In the genomic region with DNA sequence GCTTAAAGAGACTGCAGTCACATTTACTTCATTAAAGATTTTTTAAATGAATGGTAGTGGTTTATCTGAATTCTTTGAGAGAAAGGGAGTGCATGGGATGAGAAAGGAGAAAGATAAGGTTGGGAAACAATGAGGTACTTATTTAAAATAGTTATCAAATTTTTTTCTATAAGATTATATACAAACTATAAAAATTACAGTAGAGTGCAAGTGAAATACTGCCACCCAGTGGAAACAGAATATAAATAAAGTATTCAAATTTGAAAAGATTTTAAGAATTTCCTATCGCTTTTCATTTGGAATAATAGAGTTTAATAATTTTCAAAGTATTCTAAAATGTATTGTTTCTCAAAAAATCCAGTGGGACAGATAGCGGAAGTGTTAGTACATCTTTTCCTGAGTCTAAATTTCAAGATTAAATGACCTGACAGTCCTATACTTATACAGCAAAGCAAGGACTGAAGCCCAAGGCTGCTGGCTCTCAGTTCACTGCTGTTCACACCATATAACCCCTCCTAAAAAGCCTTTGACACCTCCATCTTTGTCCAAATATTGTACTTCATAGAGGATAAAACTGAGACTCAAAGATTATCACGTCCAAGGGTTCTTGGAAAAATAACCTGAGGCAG, we compare ENCODE assay signal across 9 cellular contexts. TPM values are rescaled to one million over a fixed set of nuclear protein-coding genes. Genes with fewer than 3 reads are reported as not detected.
DNase-seq lines count a peak whose midpoint lies in the region; ATAC-seq and TF ChIP-seq lines count a peak whose summit lies in the region.
"Had no signal": no experiment of that assay in that cellular context is flagged by ENCODE, and none has a peak within 500 bp of the region (broad histone marks: within the 10 kb centered on the region; RNA-seq: fewer than 3 reads in every experiment).

No MANE protein-coding gene starts in this region.

- no peaks in the 10 kb centered on the region for H3K79me1 ChIP-seq in IMR-90 (ENCODE audit: low read depth in 1 of 2, low read length in 2 of 2)

- 0 out of 4 replicates have a peak overlapping the region, but pooled peaks of 1 of the 2 experiments have one; percentile 8 for H4K8ac ChIP-seq in IMR-90 (ENCODE audit: low read depth in 2 of 2, low read length in 2 of 2)

- H3K9me3 ChIP-seq in IMR-90 (ENCODE audit: control insufficient read depth, insufficient read depth, low read length) (no peaks in the 10 kb centered on the region), left lung (no peaks in the 10 kb centered on the region)

- H2BK120ac ChIP-seq in IMR-90 (ENCODE audit: low read depth, low read length), result no peak overlapping the region

- POLR2A ChIA-PET in IMR-90 (lab: Charles Lee; ENCODE audit: unreplicated experiment), result no interaction called here

- no peak overlapping the region for H3K56ac ChIP-seq in IMR-90 (ENCODE audit: extremely low read depth, insufficient read depth, low read length)

- H3K4me3 Mint-ChIP-seq in CD14-positive monocyte, result no peak overlapping the region
- H3K4me3 Mint-ChIP-seq in activated CD4-positive, alpha-beta T cell treated with anti-CD3 and anti-CD28 coated beads, Interleukin-2, amount 10 ng/mL, durations not matched to agents 24 days and 14 days, result no peak overlapping the region
- no peak overlapping the region for H3K4me3 Mint-ChIP-seq in activated T-helper 1 cell treated with anti-CD3 and anti-CD28 coated beads, Interleukin-12 subunit alpha, Interleukin-12 subunit beta, Interleukin-2, Interleukin-4 antibody, amounts not matched to agents 30 ng/mL and 10 ng/mL and 1 ng/mL, durations not matched to agents 14 hours and 24 hours and 36 hours

- H3K27me3 ChIP-seq in IMR-90 (ENCODE audit: control insufficient read depth, insufficient read depth, low read length), result no peaks in the 10 kb centered on the region
- H3K27me3 ChIP-seq in left lung, result no peaks in the 10 kb centered on the region

- peak overlapping the region in 1 of 7 donors; percentile 10 for H3K27ac Mint-ChIP-seq in CD14-positive monocyte
- no peak overlapping the region for H3K27ac Mint-ChIP-seq in activated CD4-positive, alpha-beta T cell treated with anti-CD3 and anti-CD28 coated beads, Interleukin-2, amount 10 ng/mL, durations not matched to agents 24 days and 14 days
- no peak overlapping the region for H3K27ac Mint-ChIP-seq in activated T-helper 1 cell treated with anti-CD3 and anti-CD28 coated beads, Interleukin-12 subunit alpha, Interleukin-12 subunit beta, Interleukin-2, Interleukin-4 antibody, amounts not matched to agents 30 ng/mL and 10 ng/mL and 1 ng/mL, durations not matched to agents 14 hours and 24 hours and 36 hours

- peaks cover 2% of the 10 kb centered on the region; the same call in 1 of the 2 replicates for H3K4me1 ChIP-seq in IMR-90 (ENCODE audit: control insufficient read depth, insufficient read depth, low read length)
- H3K4me1 ChIP-seq in left lung, result peaks cover 0 to 8% of the 10 kb centered on the region in 2 donors

- no peaks in the 10 kb centered on the region for H3K36me3 ChIP-seq in IMR-90 (ENCODE audit: control insufficient read depth, insufficient read depth, low read length)
- H3K36me3 ChIP-seq in left lung, result peaks cover 0 to 3% of the 10 kb centered on the region in 2 donors

- in situ Hi-C loops in IMR-90 (cut with MboI; ENCODE audit: low sequenced_read_pairs), result loop anchor here (10.0 kb wide), 1 partner anchor 1119 kb away; no protein-coding TSS in a partner anchor

- H4K5ac ChIP-seq in IMR-90 (ENCODE audit: low read depth, low read length), result no peak overlapping the region

- H3K4ac ChIP-seq in IMR-90 (ENCODE audit: low read depth, low read length), result no peak overlapping the region

- peaks cover 8% of the 10 kb centered on the region for H3K4me1 Mint-ChIP-seq in CD14-positive monocyte
- peaks cover 6% of the 10 kb centered on the region for H3K4me1 Mint-ChIP-seq in activated CD4-positive, alpha-beta T cell treated with anti-CD3 and anti-CD28 coated beads, Interleukin-2, amount 10 ng/mL, durations not matched to agents 24 days and 14 days
- peaks cover 7% of the 10 kb centered on the region for H3K4me1 Mint-ChIP-seq in activated T-helper 1 cell treated with anti-CD3 and anti-CD28 coated beads, Interleukin-12 subunit alpha, Interleukin-12 subunit beta, Interleukin-2, Interleukin-4 antibody, amounts not matched to agents 30 ng/mL and 10 ng/mL and 1 ng/mL, durations not matched to agents 14 hours and 24 hours and 36 hours (ENCODE audit: low read depth)

- ATAC-seq in IMR-90 (ENCODE audit: low read depth) (no peak), left lung (no peak), HG03521 (IDR thresholded peaks at IDR 0.05; ENCODE audit: unreplicated experiment) (no peak)

- H3K18ac ChIP-seq in IMR-90 (ENCODE audit: low read depth, low read length), result no peak overlapping the region

- H3K4me3 ChIP-seq in IMR-90 (ENCODE audit: insufficient read depth, low read depth, low read length) (no peak overlapping the region), WI38 (ENCODE audit: low read depth, low read length) (no peak overlapping the region), left lung (no peak overlapping the region)

- intact Hi-C loops in CD14-positive monocyte (cut with micrococcal nuclease) (no loop called here), IMR-90 (cut with micrococcal nuclease) (loop anchor here (5.0 to 10.0 kb wide), 3 partner anchors 487 to 1122 kb away; no protein-coding TSS in a partner anchor), left lung (cut with DNase I) (no loop called here)
- intact Hi-C loops in activated CD4-positive, alpha-beta T cell treated with anti-CD3 and anti-CD28 coated beads, Interleukin-2, amount 10 ng/mL, durations not matched to agents 24 days and 14 days (cut with micrococcal nuclease), result no loop called here
- intact Hi-C loops in activated T-helper 1 cell treated with anti-CD3 and anti-CD28 coated beads, Interleukin-12 subunit alpha, Interleukin-12 subunit beta, Interleukin-2, Interleukin-4 antibody, amounts not matched to agents 30 ng/mL and 10 ng/mL and 1 ng/mL, durations not matched to agents 14 hours and 24 hours and 36 hours (cut with micrococcal nuclease), result no loop called here

- TF ChIP-seq CTCF in CD14-positive monocyte (IDR thresholded peaks at IDR 0.05) (peak; percentile 84), IMR-90 (conservative IDR thresholded peaks at IDR 0.05; ENCODE audit: low read depth, low read length) (peak; percentile 54), WI38 (IDR thresholded peaks at IDR 0.05; ENCODE audit: low read depth, low read length) (peak; percentile 19; the same call in 1 of the 2 replicates), left lung (IDR thresholded peaks at IDR 0.05) (peak; percentile 15 to 62)

- H3K4me2 ChIP-seq in IMR-90 (ENCODE audit: low read depth, low read length), result no peak overlapping the region

- H2AFZ ChIP-seq in IMR-90 (replicated peaks; ENCODE audit: low read length, poor library complexity), result no peak overlapping the region

- CTCF ChIA-PET in IMR-90 (lab: Yijun Ruan, JAX), result interaction anchor here (0.7 to 1.3 kb wide), 6 partner anchors 8 to 100 kb away, joined by 3 read pairs; no protein-coding TSS in a partner anchor

- dilution Hi-C loops in IMR-90 (cut with HindIII; ENCODE audit: low sequenced_read_pairs, unreplicated experiment), result no loop called here

- no peak for TF ChIP-seq POLR2A in IMR-90 (IDR thresholded peaks at IDR 0.05; ENCODE audit: low read depth, low read length)

- H4K91ac ChIP-seq in IMR-90 (ENCODE audit: insufficient read depth, low read depth, low read length), result no peak overlapping the region

- DNase-seq in CD14-positive monocyte (ENCODE audit: low spot score), result no peak
- peak; percentile 38 for DNase-seq in IMR-90
- no peak for DNase-seq in left lung
- no peak for DNase-seq in activated CD4-positive, alpha-beta T cell treated with anti-CD3 and anti-CD28 coated beads, Interleukin-2, amount 10 ng/mL, durations not matched to agents 24 days and 14 days
- no peak for DNase-seq in NCI-H2107 (lab: John Stamatoyannopoulos, UW)
- no peak for DNase-seq in activated T-helper 1 cell treated with anti-CD3 and anti-CD28 coated beads, Interleukin-12 subunit alpha, Interleukin-12 subunit beta, Interleukin-2, Interleukin-4 antibody, amounts not matched to agents 30 ng/mL and 10 ng/mL and 1 ng/mL, durations not matched to agents 14 hours and 24 hours and 36 hours (ENCODE audit: low spot score)
- DNase-seq: cortex of kidney had no signal

- H3K27ac ChIP-seq in IMR-90 (ENCODE audit: insufficient read depth, low read length) (no peak overlapping the region), left lung (no peak overlapping the region)

- H3K27me3 Mint-ChIP-seq in CD14-positive monocyte (ENCODE audit: low read depth in 3 of 3), result peaks cover 0 to 3% (median 2%) of the 10 kb centered on the region in 3 donors
- no peaks in the 10 kb centered on the region for H3K27me3 Mint-ChIP-seq in activated CD4-positive, alpha-beta T cell treated with anti-CD3 and anti-CD28 coated beads, Interleukin-2, amount 10 ng/mL, durations not matched to agents 24 days and 14 days
- no peaks in the 10 kb centered on the region for H3K27me3 Mint-ChIP-seq in activated T-helper 1 cell treated with anti-CD3 and anti-CD28 coated beads, Interleukin-12 subunit alpha, Interleukin-12 subunit beta, Interleukin-2, Interleukin-4 antibody, amounts not matched to agents 30 ng/mL and 10 ng/mL and 1 ng/mL, durations not matched to agents 14 hours and 24 hours and 36 hours (ENCODE audit: insufficient read depth)

- no peaks in the 10 kb centered on the region for H4K20me1 ChIP-seq in IMR-90 (ENCODE audit: insufficient read depth, low read length)

- no peak overlapping the region for H3K9ac ChIP-seq in IMR-90 (ENCODE audit: low read depth, low read length)

- H3K9me3 Mint-ChIP-seq in CD14-positive monocyte, result peaks cover 7 to 20% (median 11%) of the 10 kb centered on the region in 7 donors
- H3K9me3 Mint-ChIP-seq in activated CD4-positive, alpha-beta T cell treated with anti-CD3 and anti-CD28 coated beads, Interleukin-2, amount 10 ng/mL, durations not matched to agents 24 days and 14 days, result peaks cover 6% of the 10 kb centered on the region
- peaks cover 5% of the 10 kb centered on the region for H3K9me3 Mint-ChIP-seq in activated T-helper 1 cell treated with anti-CD3 and anti-CD28 coated beads, Interleukin-12 subunit alpha, Interleukin-12 subunit beta, Interleukin-2, Interleukin-4 antibody, amounts not matched to agents 30 ng/mL and 10 ng/mL and 1 ng/mL, durations not matched to agents 14 hours and 24 hours and 36 hours

- peaks cover 7 to 11% of the 10 kb centered on the region in 2 donors for H3K36me3 Mint-ChIP-seq in CD14-positive monocyte
- no peaks in the 10 kb centered on the region for H3K36me3 Mint-ChIP-seq in activated CD4-positive, alpha-beta T cell treated with anti-CD3 and anti-CD28 coated beads, Interleukin-2, amount 10 ng/mL, durations not matched to agents 24 days and 14 days (ENCODE audit: low read depth)
- no peaks in the 10 kb centered on the region for H3K36me3 Mint-ChIP-seq in activated T-helper 1 cell treated with anti-CD3 and anti-CD28 coated beads, Interleukin-12 subunit alpha, Interleukin-12 subunit beta, Interleukin-2, Interleukin-4 antibody, amounts not matched to agents 30 ng/mL and 10 ng/mL and 1 ng/mL, durations not matched to agents 14 hours and 24 hours and 36 hours (ENCODE audit: low read depth)

- no peaks in the 10 kb centered on the region; the same call in 1 of the 2 replicates for H3K9me1 ChIP-seq in IMR-90 (ENCODE audit: insufficient read depth, low read length)

- H2AK9ac ChIP-seq in IMR-90 (replicated peaks; ENCODE audit: low read depth, low read length, poor library complexity), result no peak overlapping the region

- H2BK5ac ChIP-seq in IMR-90 (ENCODE audit: low read depth, low read length, poor library complexity, severe bottlenecking), result no peak overlapping the region

- H2BK15ac ChIP-seq in IMR-90 (ENCODE audit: low read depth, low read length), result no peak overlapping the region

- no TSS peak for BruUV-seq in IMR-90 (replicated peaks; lab: Mats Ljungman, UMichigan)

- WGBS in IMR-90 (ENCODE audit: extremely low coverage in 2 of 2, insufficient read length in 1 of 2), 2 experiments, result no CpG with 5 or more reads among the region's 3 CpGs

- H3K14ac ChIP-seq in IMR-90 (replicated peaks; ENCODE audit: low read depth, low read length), result no peak overlapping the region

- peak; percentile 54 for TF ChIP-seq RAD21 in IMR-90 (IDR thresholded peaks at IDR 0.05; ENCODE audit: low read length)

- no peak overlapping the region for H3K23ac ChIP-seq in IMR-90 (ENCODE audit: low read depth, low read length)

- H2AK5ac ChIP-seq in IMR-90 (ENCODE audit: low read depth, low read length), result no peak overlapping the region

- H2BK20ac ChIP-seq in IMR-90 (ENCODE audit: low read depth, low read length), result no peak overlapping the region

RNA-seq across cellular contexts. Expression of a gene that starts 31.1 kb away (rescaled TPM):
- 1 to 10 TPM; 3.2 to 4.1 TPM for polyA plus RNA-seq in CD14-positive monocyte
- total RNA-seq in IMR-90 (2012; rRNA removed), result 3.9 and 4.5 TPM in 2 replicates
- 2.1 and 2.4 TPM in 2 replicates for polyA plus RNA-seq in IMR-90 (2012; rRNA removed)
- polyA plus RNA-seq in IMR-90 (2012; cell fraction: cytosol; rRNA removed), result 0.89 and 1.8 TPM in 2 replicates
- polyA plus RNA-seq in IMR-90 (2012; cell fraction: nucleus; rRNA removed; ENCODE audit: low replicate concordance), result 2.6 and 3.3 TPM in 2 replicates
- 10 to 100 TPM in 1 of 2 donors, 1 to 10 TPM in 1; 4.9 to 11.0 TPM for total RNA-seq in left lung
- 4.2 and 4.6 TPM in 2 replicates for total RNA-seq in activated CD4-positive, alpha-beta T cell treated with anti-CD3 and anti-CD28 coated beads, Interleukin-2, amount 10 ng/mL, durations not matched to agents 24 days and 14 days
- total RNA-seq in activated T-helper 1 cell treated with anti-CD3 and anti-CD28 coated beads, Interleukin-12 subunit alpha, Interleukin-12 subunit beta, Interleukin-2, Interleukin-4 antibody, amounts not matched to agents 30 ng/mL and 10 ng/mL and 1 ng/mL, durations not matched to agents 14 hours and 24 hours and 36 hours, result 6.5 and 7.0 TPM in 2 replicates

Comparison
In these comparisons a context has a peak if more than half of its experiments do, and no peak if none do; other contexts are left out.
1. CTCF ChIP-seq: peak in every context shown above with its lines; median percentile 84 in CD14-positive monocyte; 54 in IMR-90; 38 in left lung; 19 in WI38.